ENCODE assay signal across 1 cellular context in genomic region chr1:6171546-6172124, GRCh38.
TF ChIP-seq lines count a peak whose summit lies in the region.

No MANE protein-coding gene starts in this region.

TF ChIP-seq in Ishikawa, 13 proteins besides CTCF, POLR2A, EP300 and RAD21 (continued from another document):
- TF ChIP-seq, protein P1, sequence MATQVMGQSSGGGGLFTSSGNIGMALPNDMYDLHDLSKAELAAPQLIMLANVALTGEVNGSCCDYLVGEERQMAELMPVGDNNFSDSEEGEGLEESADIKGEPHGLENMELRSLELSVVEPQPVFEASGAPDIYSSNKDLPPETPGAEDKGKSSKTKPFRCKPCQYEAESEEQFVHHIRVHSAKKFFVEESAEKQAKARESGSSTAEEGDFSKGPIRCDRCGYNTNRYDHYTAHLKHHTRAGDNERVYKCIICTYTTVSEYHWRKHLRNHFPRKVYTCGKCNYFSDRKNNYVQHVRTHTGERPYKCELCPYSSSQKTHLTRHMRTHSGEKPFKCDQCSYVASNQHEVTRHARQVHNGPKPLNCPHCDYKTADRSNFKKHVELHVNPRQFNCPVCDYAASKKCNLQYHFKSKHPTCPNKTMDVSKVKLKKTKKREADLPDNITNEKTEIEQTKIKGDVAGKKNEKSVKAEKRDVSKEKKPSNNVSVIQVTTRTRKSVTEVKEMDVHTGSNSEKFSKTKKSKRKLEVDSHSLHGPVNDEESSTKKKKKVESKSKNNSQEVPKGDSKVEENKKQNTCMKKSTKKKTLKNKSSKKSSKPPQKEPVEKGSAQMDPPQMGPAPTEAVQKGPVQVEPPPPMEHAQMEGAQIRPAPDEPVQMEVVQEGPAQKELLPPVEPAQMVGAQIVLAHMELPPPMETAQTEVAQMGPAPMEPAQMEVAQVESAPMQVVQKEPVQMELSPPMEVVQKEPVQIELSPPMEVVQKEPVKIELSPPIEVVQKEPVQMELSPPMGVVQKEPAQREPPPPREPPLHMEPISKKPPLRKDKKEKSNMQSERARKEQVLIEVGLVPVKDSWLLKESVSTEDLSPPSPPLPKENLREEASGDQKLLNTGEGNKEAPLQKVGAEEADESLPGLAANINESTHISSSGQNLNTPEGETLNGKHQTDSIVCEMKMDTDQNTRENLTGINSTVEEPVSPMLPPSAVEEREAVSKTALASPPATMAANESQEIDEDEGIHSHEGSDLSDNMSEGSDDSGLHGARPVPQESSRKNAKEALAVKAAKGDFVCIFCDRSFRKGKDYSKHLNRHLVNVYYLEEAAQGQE (IDR thresholded peaks at IDR 0.05; ENCODE audit: low read depth) = no peak
- no peak for TF ChIP-seq NFIC (IDR thresholded peaks at IDR 0.05)
